In the genomic region with DNA sequence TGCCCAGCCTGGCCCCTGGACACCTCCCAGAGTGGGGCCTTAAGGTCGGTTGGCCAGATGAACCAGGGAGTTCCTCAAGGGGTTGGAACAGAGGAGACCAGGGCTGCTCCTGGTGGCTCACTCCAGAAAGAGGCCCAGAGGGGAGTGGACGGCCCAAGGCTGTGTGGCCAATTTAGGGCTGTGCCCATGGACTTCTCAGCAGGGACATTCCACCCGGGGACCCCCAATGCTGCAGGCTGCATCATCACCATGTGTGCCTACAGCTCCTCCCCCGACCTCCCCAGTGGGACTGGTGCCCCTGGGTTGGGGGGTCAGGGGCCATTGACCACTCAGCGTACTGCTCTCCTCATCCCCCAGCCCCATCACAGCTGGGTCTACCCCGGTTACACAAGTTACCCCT, we compare ENCODE assay signal across 28 cellular contexts. TPM values are rescaled to one million over a fixed set of nuclear protein-coding genes. Genes with fewer than 3 reads are reported as not detected.
"Had no signal": no experiment of that assay in that cellular context is flagged by ENCODE, and none has a peak within 500 bp of the region (broad histone marks: within the 10 kb centered on the region; RNA-seq: fewer than 3 reads in every experiment).

No MANE protein-coding gene starts in this region.

- H3K27ac Mint-ChIP-seq: activated CD8-positive, alpha-beta T cell treated with anti-CD3 and anti-CD28 coated beads, Interleukin-2, amount 10 ng/mL, durations not matched to agents 7 days and 5 days; activated naive CD8-positive, alpha-beta T cell treated with anti-CD3 and anti-CD28 coated beads, Interleukin-2, amount 10 ng/mL, durations not matched to agents 7 days and 5 days; T-helper 1 cell treated with Interleukin-12 subunit alpha and Interleukin-12 subunit beta and Interleukin-4 antibody, amounts not matched to agents 30 μg/mL and 1 μg/mL, for 36 hours had no signal

- H3K4me3 ChIP-seq: adrenal gland, ascending aorta, body of pancreas, Peyer's patch, SJSA1 had no signal

- ATAC-seq: activated CD4-positive, CD25-positive, alpha-beta regulatory T cell treated with anti-CD3 and anti-CD28 coated beads, Interleukin-2, amount 50 U/mL, for 24 hours; activated CD8-positive, alpha-beta T cell treated with anti-CD3 and anti-CD28 coated beads, Interleukin-2, amount 10 ng/mL, durations not matched to agents 7 days and 5 days; body of pancreas; SK-N-SH treated with all-trans-retinoic acid at 6 μM for 48 hours had no signal

- H3K4me1 ChIP-seq: adrenal gland, ascending aorta, body of pancreas had no signal

- H3K27me3 ChIP-seq: adrenal gland, ascending aorta, body of pancreas, Peyer's patch, SJSA1 had no signal

- H3K4me1 Mint-ChIP-seq: activated naive CD8-positive, alpha-beta T cell treated with anti-CD3 and anti-CD28 coated beads, Interleukin-2, amount 10 ng/mL, durations not matched to agents 7 days and 5 days had no signal

- H3K4me3 Mint-ChIP-seq: activated CD8-positive, alpha-beta T cell treated with anti-CD3 and anti-CD28 coated beads, Interleukin-2, amount 10 ng/mL, durations not matched to agents 7 days and 5 days; activated naive CD8-positive, alpha-beta T cell treated with anti-CD3 and anti-CD28 coated beads, Interleukin-2, amount 10 ng/mL, durations not matched to agents 7 days and 5 days; T-helper 1 cell treated with Interleukin-12 subunit alpha and Interleukin-12 subunit beta and Interleukin-4 antibody, amounts not matched to agents 30 μg/mL and 1 μg/mL, for 36 hours had no signal

- H3K9me3 Mint-ChIP-seq: activated naive CD8-positive, alpha-beta T cell treated with anti-CD3 and anti-CD28 coated beads, Interleukin-2, amount 10 ng/mL, durations not matched to agents 7 days and 5 days; T-helper 1 cell treated with Interleukin-12 subunit alpha and Interleukin-12 subunit beta and Interleukin-4 antibody, amounts not matched to agents 30 μg/mL and 1 μg/mL, for 36 hours had no signal

- H3K36me3 Mint-ChIP-seq: activated naive CD8-positive, alpha-beta T cell treated with anti-CD3 and anti-CD28 coated beads, Interleukin-2, amount 10 ng/mL, durations not matched to agents 7 days and 5 days had no signal

- H3K9me3 ChIP-seq: adrenal gland, ascending aorta, body of pancreas, Peyer's patch, SJSA1 had no signal

- FAIRE-seq: bronchial epithelial cell had no signal

- H3K36me3 ChIP-seq: adrenal gland, ascending aorta, Peyer's patch, SJSA1 had no signal

- DNase-seq: activated CD4-positive, alpha-beta T cell treated with anti-CD3 and anti-CD28 coated beads for 4 hours; activated CD4-positive, alpha-beta T cell treated with anti-CD3 and anti-CD28 coated beads, Interleukin-2, amount 50 U/mL, for 4 hours; activated CD8-positive, alpha-beta memory T cell treated with anti-CD3 and anti-CD28 coated beads, Interleukin-2, amount 50 U/mL, for 48 hours; activated CD8-positive, alpha-beta T cell treated with anti-CD3 and anti-CD28 coated beads, Interleukin-2, amount 10 ng/mL, durations not matched to agents 7 days and 5 days; activated naive CD4-positive, alpha-beta T cell treated with anti-CD3 and anti-CD28 coated beads, Interleukin-2, amount 50 U/mL, for 16 hours; activated naive CD8-positive, alpha-beta T cell treated with anti-CD3 and anti-CD28 coated beads, Interleukin-2, amount 10 ng/mL, durations not matched to agents 7 days and 5 days; activated T-cell treated with anti-CD3 and anti-CD28 coated beads, Interleukin-2, amount 50 U/mL, for 1 hour; adrenal gland; body of pancreas; central memory CD4-positive, alpha-beta T cell; MM.1S; NCI-H1105; NCI-H1436; NCI-H1694 treated with DMSO at 0.1 percent for 48 hours; NCI-H2029 treated with DMSO at 0.1 percent for 48 hours; NCI-H345; NCI-H510A; NCI-H526 treated with DMSO at 0.1 percent for 48 hours; Peyer's patch; Right ventricle myocardium superior; SW 1271 had no signal

- H3K27ac ChIP-seq: adrenal gland, ascending aorta, body of pancreas, Peyer's patch, RWPE1, SJSA1 had no signal

RNA-seq across cellular contexts. Expression of gene CYP46A1, which starts 17.6 kb away (rescaled TPM):
- total RNA-seq: activated CD8-positive, alpha-beta T cell treated with anti-CD3 and anti-CD28 coated beads, Interleukin-2, amount 10 ng/mL, durations not matched to agents 7 days and 5 days; ascending aorta; bronchial epithelial cell had no signal

RNA-seq across cellular contexts. Expression of gene HHIPL1, which starts 21.6 kb away (rescaled TPM):
- total RNA-seq: activated CD8-positive, alpha-beta T cell treated with anti-CD3 and anti-CD28 coated beads, Interleukin-2, amount 10 ng/mL, durations not matched to agents 7 days and 5 days had no signal
